In the genomic region with DNA sequence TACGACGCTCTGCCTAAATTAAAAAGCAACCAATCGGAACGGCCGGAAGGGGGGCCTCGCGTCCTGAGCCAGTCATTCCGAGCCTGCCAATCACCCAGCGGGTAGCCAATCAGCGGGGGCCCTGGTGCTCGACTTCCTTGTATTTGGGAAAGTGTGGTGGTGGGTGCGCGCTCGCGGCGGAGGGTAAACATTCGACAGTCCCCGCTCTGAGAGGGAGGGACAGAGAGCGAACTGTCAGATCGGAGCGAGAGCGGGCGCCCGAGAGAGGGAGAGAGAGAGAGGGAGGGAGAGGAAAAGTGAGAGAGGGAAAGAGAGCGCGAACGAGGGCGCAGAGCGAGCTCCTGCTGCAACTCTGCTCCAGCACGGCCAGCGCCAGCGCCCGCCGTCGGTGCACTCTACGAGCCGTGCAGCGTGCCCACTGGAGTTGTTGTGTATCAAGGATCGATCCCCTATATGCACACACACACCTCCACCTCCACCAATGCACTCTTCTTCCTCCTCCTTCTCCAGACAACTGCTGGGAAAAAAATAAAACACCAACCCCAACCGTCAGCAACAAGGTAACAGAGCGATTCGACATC, we compare ENCODE assay signal across 8 cellular contexts. TPM values are rescaled to one million over a fixed set of nuclear protein-coding genes. Genes with fewer than 3 reads are reported as not detected.
DNase-seq lines count a peak whose midpoint lies in the region; ATAC-seq and TF ChIP-seq lines count a peak whose summit lies in the region.

A gene (plus strand): TSS at position 190 of the 581 bp plus-strand sequence. CDS start 1,396 bp downstream, outside the sequence.

- H3K36me3 ChIP-seq in neuron (ENCODE audit: insufficient read depth, low read length): peaks cover 27% of the 10 kb centered on the region
- H3K36me3 ChIP-seq in aorta (ENCODE audit: control insufficient read depth in 1 of 2, insufficient read depth in 2 of 2, low read length in 1 of 2): no peaks in the 10 kb centered on the region

- DNase-seq in EH (ENCODE audit: low read depth): peak; percentile 9
- no peak for DNase-seq in LNCaP clone FGC (ENCODE audit: low read depth)
- DNase-seq in activated CD8-positive, alpha-beta T cell treated with anti-CD3 and anti-CD28 coated beads, Interleukin-2, amount 10 ng/mL, durations not matched to agents 7 days and 5 days: peak; percentile 60
- DNase-seq in foreskin fibroblast: peak; percentile 21 to 64
- peak; percentile 88 to 89 for DNase-seq in aorta
- no peak for DNase-seq in GDM1 (lab: John Stamatoyannopoulos, UW)

- H3K4me1 ChIP-seq in neuron (ENCODE audit: insufficient read depth, low read length): no peaks in the 10 kb centered on the region
- H3K4me1 ChIP-seq in aorta (ENCODE audit: control insufficient read depth in 1 of 2, insufficient read depth in 2 of 2, low read length in 2 of 2): no peaks in the 10 kb centered on the region

- peak; percentile 57 for ATAC-seq in activated CD8-positive, alpha-beta T cell treated with anti-CD3 and anti-CD28 coated beads, Interleukin-2, amount 10 ng/mL, durations not matched to agents 7 days and 5 days
- ATAC-seq in aorta (ENCODE audit: low FRiP score) (peak; percentile 65), HG03025 (IDR thresholded peaks at IDR 0.05; ENCODE audit: low FRiP score, unreplicated experiment) (no peak)

- H3K27me3 Mint-ChIP-seq in activated CD8-positive, alpha-beta T cell treated with anti-CD3 and anti-CD28 coated beads, Interleukin-2, amount 10 ng/mL, durations not matched to agents 7 days and 5 days (ENCODE audit: low read depth): peaks cover 78% of the 10 kb centered on the region

- H3K27ac ChIP-seq in aorta (ENCODE audit: low read depth in 1 of 2, low read length in 2 of 2): peak within 1 kb of the TSS in 1 of 2 donors; percentile 1

- 1% methylated on average over 42 of the region's 42 CpGs for WGBS in aorta, 2 donors

- H3K4me3 ChIP-seq in LNCaP clone FGC (ENCODE audit: low read depth, low read length): peak within 1 kb of the TSS; percentile 29; the same call in 1 of the 2 replicates
- H3K4me3 ChIP-seq in foreskin fibroblast (ENCODE audit: low read depth in 1 of 2, low read length in 2 of 2): peak within 1 kb of the TSS in 1 of 2 donors; percentile 10
- peak within 1 kb of the TSS; percentile 97 for H3K4me3 ChIP-seq in neuron (ENCODE audit: low read length)
- peak within 1 kb of the TSS; percentile 45 to 88 for H3K4me3 ChIP-seq in aorta (ENCODE audit: low read length in 2 of 2)

- no peak within 1 kb of the TSS for H2AFZ ChIP-seq in neuron (ENCODE audit: low read depth, low read length)

- CTCF ChIA-PET in activated CD8-positive, alpha-beta T cell treated with anti-CD3 and anti-CD28 coated beads, Interleukin-2, amount 10 ng/mL, durations not matched to agents 7 days and 5 days (lab: Charles Lee): interaction anchor here (0.6 kb wide), 1 partner anchor 19 kb away, joined by 3 read pairs; no protein-coding TSS in a partner anchor

- intact Hi-C loops in aorta (cut with DNase I): no loop called here

- H3K27me3 ChIP-seq in neuron (ENCODE audit: insufficient read depth, low read length): no peaks in the 10 kb centered on the region
- no peaks in the 10 kb centered on the region for H3K27me3 ChIP-seq in aorta (ENCODE audit: control insufficient read depth in 1 of 2, insufficient read depth in 2 of 2, low read length in 1 of 2)

- H3K4me1 Mint-ChIP-seq in activated CD8-positive, alpha-beta T cell treated with anti-CD3 and anti-CD28 coated beads, Interleukin-2, amount 10 ng/mL, durations not matched to agents 7 days and 5 days (ENCODE audit: low read depth): peaks cover 29% of the 10 kb centered on the region

- peak within 1 kb of the TSS; percentile 72 for H3K4me3 Mint-ChIP-seq in activated CD8-positive, alpha-beta T cell treated with anti-CD3 and anti-CD28 coated beads, Interleukin-2, amount 10 ng/mL, durations not matched to agents 7 days and 5 days

- TF ChIP-seq CTCF in LNCaP clone FGC (IDR thresholded peaks at IDR 0.05; ENCODE audit: control insufficient read depth, extremely low read depth, insufficient read depth) (no peak), foreskin fibroblast (IDR thresholded peaks at IDR 0.05; ENCODE audit: low read depth, low read length) (no peak)

- POLR2A ChIA-PET in activated CD8-positive, alpha-beta T cell treated with anti-CD3 and anti-CD28 coated beads, Interleukin-2, amount 10 ng/mL, durations not matched to agents 7 days and 5 days (lab: Charles Lee): no interaction called here

- H3K27ac Mint-ChIP-seq in activated CD8-positive, alpha-beta T cell treated with anti-CD3 and anti-CD28 coated beads, Interleukin-2, amount 10 ng/mL, durations not matched to agents 7 days and 5 days: peak within 1 kb of the TSS; percentile 85

- H3K9me3 ChIP-seq in neuron (ENCODE audit: low read length): no peaks in the 10 kb centered on the region
- no peaks in the 10 kb centered on the region for H3K9me3 ChIP-seq in aorta (ENCODE audit: control insufficient read depth, low read length)

- H3K36me3 Mint-ChIP-seq in activated CD8-positive, alpha-beta T cell treated with anti-CD3 and anti-CD28 coated beads, Interleukin-2, amount 10 ng/mL, durations not matched to agents 7 days and 5 days (ENCODE audit: low read depth): peaks cover 23% of the 10 kb centered on the region

- H3K9me3 Mint-ChIP-seq in activated CD8-positive, alpha-beta T cell treated with anti-CD3 and anti-CD28 coated beads, Interleukin-2, amount 10 ng/mL, durations not matched to agents 7 days and 5 days (ENCODE audit: insufficient read depth): no peaks in the 10 kb centered on the region

RNA-seq across cellular contexts. Expression of the gene that starts here (rescaled TPM):
- total RNA-seq in activated CD8-positive, alpha-beta T cell treated with anti-CD3 and anti-CD28 coated beads, Interleukin-2, amount 10 ng/mL, durations not matched to agents 7 days and 5 days: not detected
- under 1 TPM in 1 of 2 donors, not detected in 1; 0.15 TPM for total RNA-seq in aorta
- polyA plus RNA-seq in aorta: under 1 TPM; 0.25 to 0.74 TPM

Comparison
In these comparisons a context has a peak if more than half of its experiments do, and no peak if none do; other contexts are left out.
1. Peak in DNase-seq and ATAC-seq in activated CD8-positive, alpha-beta T cell treated with anti-CD3 and anti-CD28 coated beads, Interleukin-2, amount 10 ng/mL, durations not matched to agents 7 days and 5 days; RNA of the gene not detected or under 1 TPM.
2. Peak in DNase-seq, ATAC-seq and H3K4me3 ChIP-seq in aorta; RNA of the gene not detected or under 1 TPM.
3. DNase-seq: peak in EH (single experiment) and foreskin fibroblast (2 of 2); none in LNCaP clone FGC (single experiment) and GDM1 (single experiment).